Comparison of ENCODE assay signal across 8 cellular contexts in genomic region chr14:39499514-39499913, GRCh38.
"Had no signal": no experiment of that assay in that cellular context is flagged by ENCODE, and none has a peak within 500 bp of the region (broad histone marks: within the 10 kb centered on the region; RNA-seq: fewer than 3 reads in every experiment).

No MANE protein-coding gene starts in this region.

- H3K4me3 ChIP-seq: GM12878 had no signal

- FAIRE-seq: G401.6, GM12878, GM12891, GM12892, GM18507, GM19239 had no signal

- DNase-seq: GDM1, GF-D8 had no signal

- ATAC-seq: GM12878 had no signal
